8 cellular contexts compared by ENCODE assay signal in genomic region chr17:44970136-44970737, GRCh38. TPM values are rescaled to one million over a fixed set of nuclear protein-coding genes. Genes with fewer than 3 reads are reported as not detected.
DNase-seq lines count a peak whose midpoint lies in the region; ATAC-seq and TF ChIP-seq lines count a peak whose summit lies in the region.

No MANE protein-coding gene starts in this region.

- no peaks in the 10 kb centered on the region for H3K36me3 Mint-ChIP-seq in nephron progenitor cell (ENCODE audit: low read depth)

- peak overlapping the region; percentile 90 for H3K4me3 Mint-ChIP-seq in nephron progenitor cell

- no peak overlapping the region for H3K27ac Mint-ChIP-seq in nephron progenitor cell

- peaks cover 30% of the 10 kb centered on the region for H3K27me3 ChIP-seq in SJSA1 (replicated peaks)

- peaks cover 44% of the 10 kb centered on the region for H3K4me1 ChIP-seq in SJSA1 (replicated peaks)

- H3K4me3 ChIP-seq in SJSA1, result peak overlapping the region; percentile 41

- H3K9me3 ChIP-seq in SJSA1 (replicated peaks), result peaks cover 8% of the 10 kb centered on the region; the same call in 1 of the 2 replicates

- H3K9me3 Mint-ChIP-seq in nephron progenitor cell, result no peaks in the 10 kb centered on the region

- DNase-seq in NCI-H82 (lab: John Stamatoyannopoulos, UW) (peak; percentile 53), NCI-H82 treated with DMSO at 0.1 percent for 48 hours (lab: John Stamatoyannopoulos, UW; ENCODE audit: unreplicated experiment) (no peak), SJSA1 (ENCODE audit: low read depth in 1 of 2, low spot score in 2 of 2) (no peak), epidermal melanocyte (ENCODE audit: insufficient read length, low spot score) (peak; percentile 51), nephron progenitor cell (peak; percentile 76), NCI-H510A (lab: John Stamatoyannopoulos, UW) (no peak)

- H3K27me3 Mint-ChIP-seq in nephron progenitor cell (ENCODE audit: low read depth, poor library complexity), result peaks cover 87% of the 10 kb centered on the region

- no peak for ATAC-seq in HG03159 (IDR thresholded peaks at IDR 0.05; ENCODE audit: unreplicated experiment)
- ATAC-seq in GM21360 (IDR thresholded peaks at IDR 0.05; ENCODE audit: unreplicated experiment), result no peak

- H3K4me1 Mint-ChIP-seq in nephron progenitor cell, result peaks cover 37% of the 10 kb centered on the region

- TF ChIP-seq CTCF in nephron progenitor cell (IDR thresholded peaks at IDR 0.05), result no peak

- no peaks in the 10 kb centered on the region for H3K36me3 ChIP-seq in SJSA1

- H3K27ac ChIP-seq in SJSA1, result no peak overlapping the region

RNA-seq across cellular contexts. Expression of gene C1QL1, which starts 2.1 kb away (rescaled TPM):
- 5.2 TPM in 1 of 2 replicates, not detected in the other for total RNA-seq in SJSA1 (2014; rRNA removed; shearing (Covaris generic))

RNA-seq across cellular contexts. Expression of gene KIF18B, which starts 22.7 kb away (rescaled TPM):
- total RNA-seq in SJSA1 (2014; rRNA removed; shearing (Covaris generic)), result 7.8 and 14.0 TPM in 2 replicates

RNA-seq across cellular contexts. Expression of gene GFAP, which starts 54.9 kb away (rescaled TPM):
- total RNA-seq in SJSA1 (2014; rRNA removed; shearing (Covaris generic)), result not detected in 2 replicates

Comparison
In these comparisons a context has a peak if more than half of its experiments do, and no peak if none do; other contexts are left out.
1. DNase-seq: peak in NCI-H82 (single experiment), epidermal melanocyte (single experiment) and nephron progenitor cell (single experiment); none in NCI-H82 treated with DMSO at 0.1 percent for 48 hours (single experiment), SJSA1 (0 of 2) and NCI-H510A (single experiment).